ENCODE assay signal across 28 cellular contexts in the genomic region with DNA sequence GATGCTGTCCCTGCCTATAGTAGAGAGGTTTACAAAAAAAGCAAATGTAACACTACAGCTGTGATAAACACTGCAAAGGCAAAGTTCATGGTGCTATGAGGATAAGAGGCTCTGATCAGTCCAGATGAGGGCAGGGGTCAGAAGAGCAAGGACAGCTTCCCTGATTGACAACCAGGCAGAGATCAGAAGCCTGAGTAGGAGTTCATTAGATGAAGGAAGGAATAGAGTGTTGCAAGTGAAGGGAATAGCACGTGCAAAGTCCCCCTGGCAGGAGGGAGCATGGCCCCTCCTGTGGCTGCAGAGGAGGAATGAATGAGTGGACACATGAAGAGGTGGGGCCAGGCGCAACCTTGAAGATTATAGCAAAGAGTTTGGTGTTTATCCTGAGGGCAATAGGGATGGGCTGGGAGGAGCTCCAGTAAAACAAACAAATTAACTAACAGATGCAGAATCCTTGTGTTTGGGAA.
"Had no signal": no experiment of that assay in that cellular context is flagged by ENCODE, and none has a peak within 500 bp of the region (broad histone marks: within the 10 kb centered on the region; RNA-seq: fewer than 3 reads in every experiment).

No MANE protein-coding gene starts in this region.

- DNase-seq: hypothalamus; immature natural killer cell; left ventricle myocardium inferior; mesendoderm; mucosa of descending colon; naive thymus-derived CD4-positive, alpha-beta T cell; pancreas; posterior cingulate gyrus; retina; stimulated activated CD4-positive, alpha-beta T cell treated with anti-CD3 and anti-CD28 coated beads, Interleukin-12 subunit alpha, Interleukin-12 subunit beta, amount 100 ng/mL, for 4 hours; stimulated activated CD4-positive, alpha-beta T cell treated with anti-CD3 and anti-CD28 coated beads, Interleukin-15, amount 100 ng/mL, for 24 hours; stimulated activated CD4-positive, alpha-beta T cell treated with anti-CD3 and anti-CD28 coated beads, Interleukin-2, amount 100 ng/mL, for 24 hours; stimulated activated CD4-positive, alpha-beta T cell treated with anti-CD3 and anti-CD28 coated beads, Interleukin-4, amount 100 ng/mL, for 1 hour; stimulated activated naive B cell treated with anti-CD40 and anti-IgM and Interleukin-4, amounts not matched to agents 10 μg/mL and 1 μg/mL and 100 μg/mL, for 72 hours; stimulated activated naive CD8-positive, alpha-beta T cell treated with anti-CD3 and anti-CD28 coated beads, Interleukin-15, Interleukin-2, amounts not matched to agents 100 U/mL and 50 U/mL, for 24 hours; stomach; testis; thyroid gland; trophoblast cell; upper lobe of right lung had no signal

- H3K4me1 Mint-ChIP-seq: immature natural killer cell; naive thymus-derived CD4-positive, alpha-beta T cell; stimulated activated naive B cell treated with anti-CD40 and anti-IgM and Interleukin-4, amounts not matched to agents 10 μg/mL and 1 μg/mL and 100 μg/mL, for 72 hours had no signal

- H3K27me3 Mint-ChIP-seq: stimulated activated naive B cell treated with anti-CD40 and anti-IgM and Interleukin-4, amounts not matched to agents 10 μg/mL and 1 μg/mL and 100 μg/mL, for 72 hours had no signal

- H3K27ac ChIP-seq: left ventricle myocardium inferior, pancreas, prostate gland, skin epidermis, stomach, testis, thyroid gland, upper lobe of right lung had no signal

- H3K27me3 ChIP-seq: pancreas, stomach, testis, thyroid gland, upper lobe of right lung had no signal

- H3K4me3 ChIP-seq: left ventricle myocardium inferior, lung, mucosa of descending colon, pancreas, prostate gland, skin epidermis, stomach, testis, thyroid gland, upper lobe of right lung had no signal

- FAIRE-seq: islet of Langerhans, pancreas had no signal

- H3K9me3 Mint-ChIP-seq: nephron had no signal

- H3K9me3 ChIP-seq: left ventricle myocardium inferior, mucosa of descending colon, pancreas, prostate gland, stomach, testis, thyroid gland, upper lobe of right lung had no signal

- H3K36me3 Mint-ChIP-seq: mesothelial cell of epicardium; naive thymus-derived CD4-positive, alpha-beta T cell; stimulated activated naive B cell treated with anti-CD40 and anti-IgM and Interleukin-4, amounts not matched to agents 10 μg/mL and 1 μg/mL and 100 μg/mL, for 72 hours had no signal

- H3K4me1 ChIP-seq: left ventricle myocardium inferior, pancreas, prostate gland, stomach, testis, thyroid gland, upper lobe of right lung had no signal

- H3K4me3 Mint-ChIP-seq: immature natural killer cell; mesothelial cell of epicardium; naive thymus-derived CD4-positive, alpha-beta T cell; nephron; stimulated activated naive B cell treated with anti-CD40 and anti-IgM and Interleukin-4, amounts not matched to agents 10 μg/mL and 1 μg/mL and 100 μg/mL, for 72 hours had no signal

- ATAC-seq: mucosa of descending colon; naive thymus-derived CD4-positive, alpha-beta T cell; pancreas; right cardiac atrium; sciatic nerve; stimulated activated naive B cell treated with anti-CD40 and anti-IgM and Interleukin-4, amounts not matched to agents 10 μg/mL and 1 μg/mL and 100 μg/mL, for 72 hours; upper lobe of right lung had no signal

- H3K27ac Mint-ChIP-seq: immature natural killer cell; mesothelial cell of epicardium; naive thymus-derived CD4-positive, alpha-beta T cell; nephron; stimulated activated naive B cell treated with anti-CD40 and anti-IgM and Interleukin-4, amounts not matched to agents 10 μg/mL and 1 μg/mL and 100 μg/mL, for 72 hours had no signal

- H3K36me3 ChIP-seq: left ventricle myocardium inferior, pancreas, prostate gland, stomach, thyroid gland, upper lobe of right lung had no signal
